ENCODE assay signal across 1 cellular context in the genomic region with DNA sequence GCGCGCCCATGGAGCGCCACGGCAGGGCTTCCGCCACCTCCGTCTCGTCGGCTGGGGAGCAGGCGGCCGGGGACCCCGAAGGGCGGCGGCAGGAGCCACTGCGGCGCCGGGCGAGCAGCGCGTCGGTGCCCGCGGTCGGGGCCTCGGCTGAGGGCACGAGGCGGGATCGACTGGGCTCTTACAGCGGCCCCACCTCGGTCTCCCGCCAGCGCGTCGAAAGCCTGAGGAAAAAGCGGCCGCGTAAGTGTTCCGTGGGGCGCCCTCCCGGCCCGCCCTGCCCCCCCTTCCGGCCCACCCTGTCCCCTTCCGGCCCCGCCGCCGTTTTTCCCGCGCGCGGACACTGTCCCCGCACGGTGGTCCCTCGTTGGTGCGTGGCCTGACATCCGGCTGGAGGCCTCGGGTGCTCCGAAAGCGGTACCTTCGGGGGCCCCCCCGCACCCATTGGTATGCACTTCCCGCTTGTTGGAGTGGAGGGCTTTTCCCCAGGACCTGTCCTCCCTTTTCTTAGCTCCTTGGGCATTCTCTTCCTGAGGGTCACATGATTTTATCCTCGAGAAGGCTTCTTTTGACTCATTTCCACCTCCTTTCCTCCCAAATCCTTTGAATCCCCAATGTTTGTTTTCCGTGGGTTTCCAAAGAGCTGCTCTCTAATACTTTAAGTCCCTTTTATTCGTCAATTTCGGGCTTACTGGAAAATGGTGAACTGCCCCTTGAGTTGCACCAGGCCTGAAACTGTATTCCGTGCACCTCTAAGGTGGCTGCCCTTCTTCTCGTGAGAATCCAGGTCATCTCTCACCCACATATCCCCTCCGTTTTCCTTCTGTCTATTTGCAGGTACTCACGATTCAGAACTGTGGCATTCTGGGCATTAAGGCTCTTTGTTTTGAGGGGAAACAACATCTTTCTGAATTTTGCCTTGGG.
A peak's percentile ranks its signal among the peaks of the same experiment; 100 is the strongest.
TF ChIP-seq lines count a peak whose summit lies in the region.

No MANE protein-coding gene starts in this region.

TF ChIP-seq in GM12878, 131 proteins besides CTCF, POLR2A, EP300 and RAD21 (continued from another document and continues in another):
- TF ChIP-seq, protein P1, sequence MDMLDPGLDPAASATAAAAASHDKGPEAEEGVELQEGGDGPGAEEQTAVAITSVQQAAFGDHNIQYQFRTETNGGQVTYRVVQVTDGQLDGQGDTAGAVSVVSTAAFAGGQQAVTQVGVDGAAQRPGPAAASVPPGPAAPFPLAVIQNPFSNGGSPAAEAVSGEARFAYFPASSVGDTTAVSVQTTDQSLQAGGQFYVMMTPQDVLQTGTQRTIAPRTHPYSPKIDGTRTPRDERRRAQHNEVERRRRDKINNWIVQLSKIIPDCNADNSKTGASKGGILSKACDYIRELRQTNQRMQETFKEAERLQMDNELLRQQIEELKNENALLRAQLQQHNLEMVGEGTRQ (IDR thresholded peaks at IDR 0.05; ENCODE audit: borderline replicate concordance, low read depth, low read length) = no peak
- no peak for TF ChIP-seq CREB1 (IDR thresholded peaks at IDR 0.05; ENCODE audit: low read depth)
- TF ChIP-seq DPF2 (IDR thresholded peaks at IDR 0.05) = no peak
- TF ChIP-seq, protein P2, sequence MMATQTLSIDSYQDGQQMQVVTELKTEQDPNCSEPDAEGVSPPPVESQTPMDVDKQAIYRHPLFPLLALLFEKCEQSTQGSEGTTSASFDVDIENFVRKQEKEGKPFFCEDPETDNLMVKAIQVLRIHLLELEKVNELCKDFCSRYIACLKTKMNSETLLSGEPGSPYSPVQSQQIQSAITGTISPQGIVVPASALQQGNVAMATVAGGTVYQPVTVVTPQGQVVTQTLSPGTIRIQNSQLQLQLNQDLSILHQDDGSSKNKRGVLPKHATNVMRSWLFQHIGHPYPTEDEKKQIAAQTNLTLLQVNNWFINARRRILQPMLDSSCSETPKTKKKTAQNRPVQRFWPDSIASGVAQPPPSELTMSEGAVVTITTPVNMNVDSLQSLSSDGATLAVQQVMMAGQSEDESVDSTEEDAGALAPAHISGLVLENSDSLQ (IDR thresholded peaks at IDR 0.05) = no peak
- TF ChIP-seq BACH1 (IDR thresholded peaks at IDR 0.05; ENCODE audit: borderline replicate concordance) = peak; percentile 82
- TF ChIP-seq YBX1 (IDR thresholded peaks at IDR 0.05) = no peak
- TF ChIP-seq GATAD2B (conservative IDR thresholded peaks at IDR 0.05; ENCODE audit: low read depth) = no peak; the same call in none of the 2 replicates
- no peak for TF ChIP-seq SREBF1 (IDR thresholded peaks at IDR 0.05; ENCODE audit: low read length)
- TF ChIP-seq PAX5 (IDR thresholded peaks at IDR 0.05; ENCODE audit: borderline replicate concordance, low read depth, low read length) = no peak
- no peak for TF ChIP-seq ZSCAN29 (IDR thresholded peaks at IDR 0.05)
- no peak for TF ChIP-seq MEF2A (IDR thresholded peaks at IDR 0.05; ENCODE audit: insufficient read depth, low read depth, low read length)
- TF ChIP-seq FOS (IDR thresholded peaks at IDR 0.05; ENCODE audit: borderline replicate concordance, extremely low read depth, insufficient read length) = no peak
- TF ChIP-seq, protein P3, sequence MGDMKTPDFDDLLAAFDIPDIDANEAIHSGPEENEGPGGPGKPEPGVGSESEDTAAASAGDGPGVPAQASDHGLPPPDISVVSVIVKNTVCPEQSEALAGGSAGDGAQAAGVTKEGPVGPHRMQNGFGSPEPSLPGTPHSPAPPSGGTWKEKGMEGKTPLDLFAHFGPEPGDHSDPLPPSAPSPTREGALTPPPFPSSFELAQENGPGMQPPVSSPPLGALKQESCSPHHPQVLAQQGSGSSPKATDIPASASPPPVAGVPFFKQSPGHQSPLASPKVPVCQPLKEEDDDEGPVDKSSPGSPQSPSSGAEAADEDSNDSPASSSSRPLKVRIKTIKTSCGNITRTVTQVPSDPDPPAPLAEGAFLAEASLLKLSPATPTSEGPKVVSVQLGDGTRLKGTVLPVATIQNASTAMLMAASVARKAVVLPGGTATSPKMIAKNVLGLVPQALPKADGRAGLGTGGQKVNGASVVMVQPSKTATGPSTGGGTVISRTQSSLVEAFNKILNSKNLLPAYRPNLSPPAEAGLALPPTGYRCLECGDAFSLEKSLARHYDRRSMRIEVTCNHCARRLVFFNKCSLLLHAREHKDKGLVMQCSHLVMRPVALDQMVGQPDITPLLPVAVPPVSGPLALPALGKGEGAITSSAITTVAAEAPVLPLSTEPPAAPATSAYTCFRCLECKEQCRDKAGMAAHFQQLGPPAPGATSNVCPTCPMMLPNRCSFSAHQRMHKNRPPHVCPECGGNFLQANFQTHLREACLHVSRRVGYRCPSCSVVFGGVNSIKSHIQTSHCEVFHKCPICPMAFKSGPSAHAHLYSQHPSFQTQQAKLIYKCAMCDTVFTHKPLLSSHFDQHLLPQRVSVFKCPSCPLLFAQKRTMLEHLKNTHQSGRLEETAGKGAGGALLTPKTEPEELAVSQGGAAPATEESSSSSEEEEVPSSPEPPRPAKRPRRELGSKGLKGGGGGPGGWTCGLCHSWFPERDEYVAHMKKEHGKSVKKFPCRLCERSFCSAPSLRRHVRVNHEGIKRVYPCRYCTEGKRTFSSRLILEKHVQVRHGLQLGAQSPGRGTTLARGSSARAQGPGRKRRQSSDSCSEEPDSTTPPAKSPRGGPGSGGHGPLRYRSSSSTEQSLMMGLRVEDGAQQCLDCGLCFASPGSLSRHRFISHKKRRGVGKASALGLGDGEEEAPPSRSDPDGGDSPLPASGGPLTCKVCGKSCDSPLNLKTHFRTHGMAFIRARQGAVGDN (IDR thresholded peaks at IDR 0.05) = peak; percentile 37; the same call in 1 of the 2 replicates
- no peak for TF ChIP-seq YY1 (IDR thresholded peaks at IDR 0.05; ENCODE audit: low read depth, low read length)
- no peak for TF ChIP-seq FOXK2 (IDR thresholded peaks at IDR 0.05)
- no peak for TF ChIP-seq SMAD5 (IDR thresholded peaks at IDR 0.05; ENCODE audit: low read depth)
- no peak for TF ChIP-seq USF1 (IDR thresholded peaks at IDR 0.05; ENCODE audit: borderline replicate concordance, extremely low read length, insufficient read depth, low read depth, low read length)
- no peak for TF ChIP-seq EED (IDR thresholded peaks at IDR 0.05; ENCODE audit: low read depth)
- TF ChIP-seq ZNF384 (IDR thresholded peaks at IDR 0.05; ENCODE audit: borderline replicate concordance, low read depth, low read length) = no peak
- no peak for TF ChIP-seq ASH2L (IDR thresholded peaks at IDR 0.05; ENCODE audit: borderline replicate concordance, low read depth)
- no peak for TF ChIP-seq PRDM15 (CRISPR knock-in tag; IDR thresholded peaks at IDR 0.05)
- no peak for TF ChIP-seq MYB (IDR thresholded peaks at IDR 0.05; ENCODE audit: borderline replicate concordance, low read depth, low read length)
- TF ChIP-seq GABPA (IDR thresholded peaks at IDR 0.05; ENCODE audit: low read depth) = no peak; the same call in 1 of the 2 replicates
- TF ChIP-seq ZNF24 (IDR thresholded peaks at IDR 0.05) = 0 out of 2 replicates have a peak, but pooled peaks have one; percentile 6
- no peak for TF ChIP-seq BCL11A (IDR thresholded peaks at IDR 0.05; ENCODE audit: low read depth, low read length)
- TF ChIP-seq SPI1 (IDR thresholded peaks at IDR 0.05; ENCODE audit: borderline replicate concordance, insufficient read depth, low read depth, low read length) = no peak
- no peak for TF ChIP-seq ATF3 (IDR thresholded peaks at IDR 0.05; ENCODE audit: borderline replicate concordance, extremely low read depth, low read depth, low read length)
- TF ChIP-seq, protein P4, sequence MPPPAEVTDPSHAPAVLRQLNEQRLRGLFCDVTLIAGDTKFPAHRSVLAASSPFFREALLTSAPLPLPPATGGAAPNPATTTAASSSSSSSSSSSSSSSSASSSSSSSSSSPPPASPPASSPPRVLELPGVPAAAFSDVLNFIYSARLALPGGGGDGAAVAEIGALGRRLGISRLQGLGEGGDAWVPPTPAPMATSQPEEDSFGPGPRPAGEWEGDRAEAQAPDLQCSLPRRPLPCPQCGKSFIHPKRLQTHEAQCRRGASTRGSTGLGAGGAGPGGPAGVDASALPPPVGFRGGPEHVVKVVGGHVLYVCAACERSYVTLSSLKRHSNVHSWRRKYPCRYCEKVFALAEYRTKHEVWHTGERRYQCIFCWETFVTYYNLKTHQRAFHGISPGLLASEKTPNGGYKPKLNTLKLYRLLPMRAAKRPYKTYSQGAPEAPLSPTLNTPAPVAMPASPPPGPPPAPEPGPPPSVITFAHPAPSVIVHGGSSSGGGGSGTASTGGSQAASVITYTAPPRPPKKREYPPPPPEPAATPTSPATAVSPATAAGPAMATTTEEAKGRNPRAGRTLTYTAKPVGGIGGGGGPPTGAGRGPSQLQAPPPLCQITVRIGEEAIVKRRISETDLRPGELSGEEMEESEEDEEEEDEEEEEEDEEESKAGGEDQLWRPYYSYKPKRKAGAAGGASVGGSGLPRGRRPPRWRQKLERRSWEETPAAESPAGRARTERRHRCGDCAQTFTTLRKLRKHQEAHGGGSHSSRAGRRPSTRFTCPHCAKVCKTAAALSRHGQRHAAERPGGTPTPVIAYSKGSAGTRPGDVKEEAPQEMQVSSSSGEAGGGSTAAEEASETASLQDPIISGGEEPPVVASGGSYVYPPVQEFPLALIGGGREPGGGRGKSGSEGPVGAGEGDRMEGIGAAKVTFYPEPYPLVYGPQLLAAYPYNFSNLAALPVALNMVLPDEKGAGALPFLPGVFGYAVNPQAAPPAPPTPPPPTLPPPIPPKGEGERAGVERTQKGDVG (CRISPR knock-in tag; IDR thresholded peaks at IDR 0.05) = no peak
- no peak for TF ChIP-seq HDAC2 (IDR thresholded peaks at IDR 0.05)
- TF ChIP-seq STAT1 (conservative IDR thresholded peaks at IDR 0.05) = no peak
- TF ChIP-seq KLF5 (IDR thresholded peaks at IDR 0.05; ENCODE audit: partially characterized antibody) = no peak
- TF ChIP-seq ELK1 (IDR thresholded peaks at IDR 0.05; ENCODE audit: low read depth, low read length) = no peak
- TF ChIP-seq HDAC6 (IDR thresholded peaks at IDR 0.05; ENCODE audit: unreplicated experiment) = no peak
- TF ChIP-seq PAX8 (IDR thresholded peaks at IDR 0.05) = no peak
- TF ChIP-seq SMC3 (IDR thresholded peaks at IDR 0.05; ENCODE audit: borderline replicate concordance, low read length) = no peak
- peak; percentile 36; the same call in 1 of the 2 replicates for TF ChIP-seq MXI1 (IDR thresholded peaks at IDR 0.05; ENCODE audit: low read depth, low read length)
- 0 out of 2 replicates have a peak, but pooled peaks have one; percentile 62 for TF ChIP-seq SIN3A (IDR thresholded peaks at IDR 0.05; ENCODE audit: low read depth, low read length)
- no peak for TF ChIP-seq NFYA (IDR thresholded peaks at IDR 0.05; ENCODE audit: borderline replicate concordance, low read depth, low read length)
- TF ChIP-seq, protein P5, sequence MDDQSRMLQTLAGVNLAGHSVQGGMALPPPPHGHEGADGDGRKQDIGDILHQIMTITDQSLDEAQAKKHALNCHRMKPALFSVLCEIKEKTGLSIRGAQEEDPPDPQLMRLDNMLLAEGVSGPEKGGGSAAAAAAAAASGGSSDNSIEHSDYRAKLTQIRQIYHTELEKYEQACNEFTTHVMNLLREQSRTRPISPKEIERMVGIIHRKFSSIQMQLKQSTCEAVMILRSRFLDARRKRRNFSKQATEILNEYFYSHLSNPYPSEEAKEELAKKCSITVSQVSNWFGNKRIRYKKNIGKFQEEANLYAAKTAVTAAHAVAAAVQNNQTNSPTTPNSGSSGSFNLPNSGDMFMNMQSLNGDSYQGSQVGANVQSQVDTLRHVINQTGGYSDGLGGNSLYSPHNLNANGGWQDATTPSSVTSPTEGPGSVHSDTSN (IDR thresholded peaks at IDR 0.05; ENCODE audit: insufficient replicate concordance, low read depth, low read length) = no peak
- TF ChIP-seq SP1 (IDR thresholded peaks at IDR 0.05; ENCODE audit: low read depth, low read length) = no peak
- peak; percentile 96 for TF ChIP-seq LARP7 (IDR thresholded peaks at IDR 0.05)
- TF ChIP-seq SUPT20H (IDR thresholded peaks at IDR 0.05; ENCODE audit: borderline replicate concordance, control insufficient read depth, low read depth, low read length) = no peak
